Comparison of ENCODE assay signal across 8 cellular contexts in genomic region chrX:68732906-68733493, GRCh38.
DNase-seq lines count a peak whose midpoint lies in the region; ATAC-seq and TF ChIP-seq lines count a peak whose summit lies in the region.

No MANE protein-coding gene starts in this region.

- peaks cover 16% of the 10 kb centered on the region for H3K27me3 ChIP-seq in osteoblast (ENCODE audit: insufficient read depth, low read length)
- H3K27me3 ChIP-seq in upper lobe of left lung = no peaks in the 10 kb centered on the region

- no peak for TF ChIP-seq POLR2A in upper lobe of left lung (IDR thresholded peaks at IDR 0.05)

- H3K9me3 ChIP-seq in OCI-LY7 (ENCODE audit: low read length) (no peaks in the 10 kb centered on the region), osteoblast (ENCODE audit: low read depth, low read length) (no peaks in the 10 kb centered on the region), upper lobe of left lung (no peaks in the 10 kb centered on the region)

- H3K4me3 ChIP-seq in OCI-LY7 (ENCODE audit: low read depth, low read length, poor library complexity, severe bottlenecking) (no peak overlapping the region), fibroblast of pulmonary artery (replicated peaks; ENCODE audit: low read depth, low read length) (no peak overlapping the region), osteoblast (ENCODE audit: insufficient read depth, low read length) (no peak overlapping the region), upper lobe of left lung (no peak overlapping the region)

- no peak for TF ChIP-seq EP300 in upper lobe of left lung (IDR thresholded peaks at IDR 0.05)

- H3K36me3 ChIP-seq in OCI-LY7 (ENCODE audit: insufficient read depth, low read length) = no peaks in the 10 kb centered on the region
- no peaks in the 10 kb centered on the region for H3K36me3 ChIP-seq in osteoblast (ENCODE audit: insufficient read depth, low read length)
- H3K36me3 ChIP-seq in upper lobe of left lung = no peaks in the 10 kb centered on the region

- ATAC-seq in HG02798 (IDR thresholded peaks at IDR 0.05; ENCODE audit: poor library complexity, unreplicated experiment) (peak; percentile 79), upper lobe of left lung (ENCODE audit: low FRiP score in 2 of 2) (peak; percentile 82 to 86)

- H4K20me1 ChIP-seq in OCI-LY7 (ENCODE audit: insufficient read depth, low read length) = no peaks in the 10 kb centered on the region
- H4K20me1 ChIP-seq in osteoblast (ENCODE audit: insufficient read depth, low read length) = no peaks in the 10 kb centered on the region

- no peak overlapping the region for H3K4me2 ChIP-seq in OCI-LY7 (ENCODE audit: low read length)
- no peak overlapping the region for H3K4me2 ChIP-seq in osteoblast (ENCODE audit: insufficient read depth, low read length)

- no TSS peak for BruUV-seq in OCI-LY7 (replicated peaks; lab: Mats Ljungman, UMichigan)

- peak; percentile 0 for DNase-seq in NCI-H2029 treated with DMSO at 0.1 percent for 48 hours (lab: John Stamatoyannopoulos, UW)
- no peak for DNase-seq in NCI-H2029 (lab: John Stamatoyannopoulos, UW)
- DNase-seq in OCI-LY7 (ENCODE audit: low spot score) = peak; percentile 44
- DNase-seq in activated T-cell treated with anti-CD3 and anti-CD28 coated beads, Interleukin-2, amount 50 U/mL, for 1 hour = peak; percentile 64
- peak; percentile 63 for DNase-seq in fibroblast of pulmonary artery (ENCODE audit: low read depth)
- DNase-seq in osteoblast (ENCODE audit: insufficient read length, low spot score, missing footprints) = peak; percentile 91
- DNase-seq in upper lobe of left lung = peak; percentile 63 to 66

- no peaks in the 10 kb centered on the region for H3K4me1 ChIP-seq in OCI-LY7 (ENCODE audit: insufficient read depth, low read length, poor library complexity, severe bottlenecking)
- H3K4me1 ChIP-seq in osteoblast (ENCODE audit: insufficient read depth, low read length) = no peaks in the 10 kb centered on the region
- H3K4me1 ChIP-seq in upper lobe of left lung = no peaks in the 10 kb centered on the region

- POLR2A ChIA-PET in OCI-LY7 (lab: Charles Lee) = no interaction called here

- CTCF ChIA-PET in OCI-LY7 (lab: Charles Lee; ENCODE audit: unreplicated experiment) = no interaction called here

- no peaks in the 10 kb centered on the region for H3K9me2 ChIP-seq in OCI-LY7 (ENCODE audit: insufficient read depth, low read length)

- intact Hi-C loops in OCI-LY7 (cut with micrococcal nuclease; ENCODE audit: unreplicated experiment) = loop anchor here (2.0 kb wide), 2 partner anchors 490 to 554 kb away; no protein-coding TSS in a partner anchor

- 0 to 12% methylated on average over 3 to 4 of the region's 4 CpGs for WGBS in upper lobe of left lung, 2 donors

- H2AFZ ChIP-seq in OCI-LY7 (ENCODE audit: low read length) (no peak overlapping the region), osteoblast (ENCODE audit: low read length) (no peak overlapping the region)

- H3K27ac ChIP-seq in OCI-LY7 (ENCODE audit: low read depth, low read length, poor library complexity, severe bottlenecking) (no peak overlapping the region), osteoblast (ENCODE audit: low read depth, low read length) (no peak overlapping the region), upper lobe of left lung (no peak overlapping the region)

- peak; percentile 69 for TF ChIP-seq CTCF in OCI-LY7 (conservative IDR thresholded peaks at IDR 0.05; ENCODE audit: low read length)
- peak; percentile 72 for TF ChIP-seq CTCF in fibroblast of pulmonary artery (IDR thresholded peaks at IDR 0.05; ENCODE audit: low read length, missing control alignments)
- peak; percentile 71 for TF ChIP-seq CTCF in osteoblast (IDR thresholded peaks at IDR 0.05; ENCODE audit: extremely low read depth, low read depth, low read length)
- peak; percentile 42 to 75 (median 69) for TF ChIP-seq CTCF in upper lobe of left lung (IDR thresholded peaks at IDR 0.05)

- H3K79me2 ChIP-seq in OCI-LY7 (ENCODE audit: insufficient read depth, low read depth, low read length) (no peaks in the 10 kb centered on the region), osteoblast (ENCODE audit: insufficient read depth, low read length) (no peaks in the 10 kb centered on the region)
